Comparison of ENCODE assay signal across 1 cellular context in the genomic region with DNA sequence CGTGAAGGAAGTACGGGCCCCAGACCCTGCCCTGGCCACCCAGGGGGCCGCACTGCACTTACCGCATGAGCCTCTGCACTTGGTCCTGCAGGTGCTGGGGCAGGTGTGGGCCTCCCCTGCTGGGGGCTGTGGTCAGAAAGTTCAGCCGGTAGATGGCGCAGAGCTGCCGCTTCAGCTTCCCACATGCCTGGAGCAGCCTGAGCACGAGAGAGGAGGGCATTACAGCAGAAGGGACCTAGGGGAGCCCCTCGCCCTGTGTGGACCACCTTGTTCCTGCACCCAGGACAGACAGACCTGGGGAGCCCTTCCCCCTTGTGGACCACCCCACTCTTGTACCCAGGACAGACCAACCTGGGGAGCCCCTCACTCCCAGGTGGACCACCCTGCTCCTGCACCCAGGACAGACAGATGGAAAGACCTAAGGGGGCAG.
TF ChIP-seq lines count a peak whose summit lies in the region.

No MANE protein-coding gene starts in this region.

TF ChIP-seq in HepG2, 621 proteins besides CTCF, POLR2A, EP300 and RAD21 (continued from another document):
- no peak for TF ChIP-seq ZNF121 (CRISPR knock-in tag; IDR thresholded peaks at IDR 0.05)
- no peak for TF ChIP-seq SRSF4 (IDR thresholded peaks at IDR 0.05; ENCODE audit: low read depth, low read length, poor library complexity, severe bottlenecking)
- TF ChIP-seq, protein P1, sequence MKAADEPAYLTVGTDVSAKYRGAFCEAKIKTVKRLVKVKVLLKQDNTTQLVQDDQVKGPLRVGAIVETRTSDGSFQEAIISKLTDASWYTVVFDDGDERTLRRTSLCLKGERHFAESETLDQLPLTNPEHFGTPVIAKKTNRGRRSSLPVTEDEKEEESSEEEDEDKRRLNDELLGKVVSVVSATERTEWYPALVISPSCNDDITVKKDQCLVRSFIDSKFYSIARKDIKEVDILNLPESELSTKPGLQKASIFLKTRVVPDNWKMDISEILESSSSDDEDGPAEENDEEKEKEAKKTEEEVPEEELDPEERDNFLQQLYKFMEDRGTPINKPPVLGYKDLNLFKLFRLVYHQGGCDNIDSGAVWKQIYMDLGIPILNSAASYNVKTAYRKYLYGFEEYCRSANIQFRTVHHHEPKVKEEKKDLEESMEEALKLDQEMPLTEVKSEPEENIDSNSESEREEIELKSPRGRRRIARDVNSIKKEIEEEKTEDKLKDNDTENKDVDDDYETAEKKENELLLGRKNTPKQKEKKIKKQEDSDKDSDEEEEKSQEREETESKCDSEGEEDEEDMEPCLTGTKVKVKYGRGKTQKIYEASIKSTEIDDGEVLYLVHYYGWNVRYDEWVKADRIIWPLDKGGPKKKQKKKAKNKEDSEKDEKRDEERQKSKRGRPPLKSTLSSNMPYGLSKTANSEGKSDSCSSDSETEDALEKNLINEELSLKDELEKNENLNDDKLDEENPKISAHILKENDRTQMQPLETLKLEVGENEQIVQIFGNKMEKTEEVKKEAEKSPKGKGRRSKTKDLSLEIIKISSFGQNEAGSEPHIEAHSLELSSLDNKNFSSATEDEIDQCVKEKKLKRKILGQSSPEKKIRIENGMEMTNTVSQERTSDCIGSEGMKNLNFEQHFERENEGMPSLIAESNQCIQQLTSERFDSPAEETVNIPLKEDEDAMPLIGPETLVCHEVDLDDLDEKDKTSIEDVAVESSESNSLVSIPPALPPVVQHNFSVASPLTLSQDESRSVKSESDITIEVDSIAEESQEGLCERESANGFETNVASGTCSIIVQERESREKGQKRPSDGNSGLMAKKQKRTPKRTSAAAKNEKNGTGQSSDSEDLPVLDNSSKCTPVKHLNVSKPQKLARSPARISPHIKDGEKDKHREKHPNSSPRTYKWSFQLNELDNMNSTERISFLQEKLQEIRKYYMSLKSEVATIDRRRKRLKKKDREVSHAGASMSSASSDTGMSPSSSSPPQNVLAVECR (CRISPR knock-in tag; IDR thresholded peaks at IDR 0.05; ENCODE audit: borderline replicate concordance) = no peak
- no peak for TF ChIP-seq SRSF1 (optimal IDR thresholded peaks at IDR 0.05; ENCODE audit: low read depth, low read length)
- TF ChIP-seq HMG20B (CRISPR knock-in tag; conservative IDR thresholded peaks at IDR 0.05) = no peak
- no peak for TF ChIP-seq FIP1L1 (IDR thresholded peaks at IDR 0.05; ENCODE audit: borderline replicate concordance, insufficient read depth, low read depth, low read length)
- TF ChIP-seq ZNF672 (CRISPR knock-in tag; IDR thresholded peaks at IDR 0.05) = no peak
- TF ChIP-seq HOXD1 (CRISPR knock-in tag; IDR thresholded peaks at IDR 0.05) = no peak
- no peak for TF ChIP-seq ISL2 (CRISPR knock-in tag; IDR thresholded peaks at IDR 0.05)
- no peak for TF ChIP-seq ZFP1 (CRISPR knock-in tag; IDR thresholded peaks at IDR 0.05)
- TF ChIP-seq, protein P2, sequence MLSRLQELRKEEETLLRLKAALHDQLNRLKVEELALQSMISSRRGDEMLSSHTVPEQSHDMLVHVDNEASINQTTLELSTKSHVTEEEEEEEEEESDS (CRISPR knock-in tag; IDR thresholded peaks at IDR 0.05; ENCODE audit: borderline replicate concordance) = no peak
- no peak for TF ChIP-seq ERF (CRISPR knock-in tag; IDR thresholded peaks at IDR 0.05)
- peak; percentile 55; the same call in 1 of the 2 replicates for TF ChIP-seq ZFP91 (CRISPR knock-in tag; IDR thresholded peaks at IDR 0.05; ENCODE audit: borderline replicate concordance)
- TF ChIP-seq ZFP36L2 (CRISPR knock-in tag; IDR thresholded peaks at IDR 0.05) = no peak
- no peak for TF ChIP-seq GATAD1 (CRISPR knock-in tag; IDR thresholded peaks at IDR 0.05)
- no peak for TF ChIP-seq ZNF773 (CRISPR knock-in tag; IDR thresholded peaks at IDR 0.05; ENCODE audit: borderline replicate concordance)
- TF ChIP-seq ATM (IDR thresholded peaks at IDR 0.05; ENCODE audit: borderline replicate concordance) = no peak
- TF ChIP-seq, protein P3, sequence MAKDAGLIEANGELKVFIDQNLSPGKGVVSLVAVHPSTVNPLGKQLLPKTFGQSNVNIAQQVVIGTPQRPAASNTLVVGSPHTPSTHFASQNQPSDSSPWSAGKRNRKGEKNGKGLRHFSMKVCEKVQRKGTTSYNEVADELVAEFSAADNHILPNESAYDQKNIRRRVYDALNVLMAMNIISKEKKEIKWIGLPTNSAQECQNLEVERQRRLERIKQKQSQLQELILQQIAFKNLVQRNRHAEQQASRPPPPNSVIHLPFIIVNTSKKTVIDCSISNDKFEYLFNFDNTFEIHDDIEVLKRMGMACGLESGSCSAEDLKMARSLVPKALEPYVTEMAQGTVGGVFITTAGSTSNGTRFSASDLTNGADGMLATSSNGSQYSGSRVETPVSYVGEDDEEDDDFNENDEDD (CRISPR knock-in tag; IDR thresholded peaks at IDR 0.05; ENCODE audit: borderline replicate concordance) = peak; percentile 67; the same call in 1 of the 2 replicates
- TF ChIP-seq ZNF619 (CRISPR knock-in tag; IDR thresholded peaks at IDR 0.05) = 0 out of 2 replicates have a peak, but pooled peaks have one; percentile 34
- no peak for TF ChIP-seq HOXA9 (CRISPR knock-in tag; IDR thresholded peaks at IDR 0.05; ENCODE audit: borderline replicate concordance)
- TF ChIP-seq ZNF891 (CRISPR knock-in tag; IDR thresholded peaks at IDR 0.05) = no peak
- TF ChIP-seq NONO (IDR thresholded peaks at IDR 0.05) = no peak
- no peak for TF ChIP-seq NONO (CRISPR knock-in tag; conservative IDR thresholded peaks at IDR 0.05)
- TF ChIP-seq HNF1B (CRISPR knock-in tag; IDR thresholded peaks at IDR 0.05) = no peak
- TF ChIP-seq BCL3 (CRISPR knock-in tag; IDR thresholded peaks at IDR 0.05) = no peak
- TF ChIP-seq SPEN (CRISPR knock-in tag; IDR thresholded peaks at IDR 0.05; ENCODE audit: low read depth) = no peak
- no peak for TF ChIP-seq BRD4 (CRISPR knock-in tag; IDR thresholded peaks at IDR 0.05)
- no peak for TF ChIP-seq BHLHE40 (IDR thresholded peaks at IDR 0.05; ENCODE audit: low read length)
- TF ChIP-seq NFKB2 (CRISPR knock-in tag; IDR thresholded peaks at IDR 0.05; ENCODE audit: borderline replicate concordance) = no peak
- 0 out of 2 replicates have a peak, but pooled peaks have one; percentile 20 for TF ChIP-seq RXRB (CRISPR knock-in tag; IDR thresholded peaks at IDR 0.05; ENCODE audit: borderline replicate concordance)
- TF ChIP-seq ZNF430 (CRISPR knock-in tag; IDR thresholded peaks at IDR 0.05) = no peak
- no peak for TF ChIP-seq ZNF616 (CRISPR knock-in tag; IDR thresholded peaks at IDR 0.05; ENCODE audit: low read depth)
- 0 out of 2 replicates have a peak, but pooled peaks have one; percentile 35 for TF ChIP-seq HNRNPL (IDR thresholded peaks at IDR 0.05; ENCODE audit: low read depth, low read length)
- no peak for TF ChIP-seq ATF5 (CRISPR knock-in tag; IDR thresholded peaks at IDR 0.05; ENCODE audit: low read depth)
- TF ChIP-seq, protein P4, sequence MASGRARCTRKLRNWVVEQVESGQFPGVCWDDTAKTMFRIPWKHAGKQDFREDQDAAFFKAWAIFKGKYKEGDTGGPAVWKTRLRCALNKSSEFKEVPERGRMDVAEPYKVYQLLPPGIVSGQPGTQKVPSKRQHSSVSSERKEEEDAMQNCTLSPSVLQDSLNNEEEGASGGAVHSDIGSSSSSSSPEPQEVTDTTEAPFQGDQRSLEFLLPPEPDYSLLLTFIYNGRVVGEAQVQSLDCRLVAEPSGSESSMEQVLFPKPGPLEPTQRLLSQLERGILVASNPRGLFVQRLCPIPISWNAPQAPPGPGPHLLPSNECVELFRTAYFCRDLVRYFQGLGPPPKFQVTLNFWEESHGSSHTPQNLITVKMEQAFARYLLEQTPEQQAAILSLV (CRISPR knock-in tag; IDR thresholded peaks at IDR 0.05; ENCODE audit: borderline replicate concordance) = no peak
- no peak for TF ChIP-seq LCORL (IDR thresholded peaks at IDR 0.05)
- no peak for TF ChIP-seq LCORL (CRISPR knock-in tag; IDR thresholded peaks at IDR 0.05)
- TF ChIP-seq PAX8 (CRISPR knock-in tag; IDR thresholded peaks at IDR 0.05; ENCODE audit: borderline replicate concordance) = no peak
- no peak for TF ChIP-seq ZNF878 (CRISPR knock-in tag; IDR thresholded peaks at IDR 0.05)
TF ChIP-seq in HepG2: peak in this region for 37.
